8 cellular contexts compared by ENCODE assay signal in the genomic region with DNA sequence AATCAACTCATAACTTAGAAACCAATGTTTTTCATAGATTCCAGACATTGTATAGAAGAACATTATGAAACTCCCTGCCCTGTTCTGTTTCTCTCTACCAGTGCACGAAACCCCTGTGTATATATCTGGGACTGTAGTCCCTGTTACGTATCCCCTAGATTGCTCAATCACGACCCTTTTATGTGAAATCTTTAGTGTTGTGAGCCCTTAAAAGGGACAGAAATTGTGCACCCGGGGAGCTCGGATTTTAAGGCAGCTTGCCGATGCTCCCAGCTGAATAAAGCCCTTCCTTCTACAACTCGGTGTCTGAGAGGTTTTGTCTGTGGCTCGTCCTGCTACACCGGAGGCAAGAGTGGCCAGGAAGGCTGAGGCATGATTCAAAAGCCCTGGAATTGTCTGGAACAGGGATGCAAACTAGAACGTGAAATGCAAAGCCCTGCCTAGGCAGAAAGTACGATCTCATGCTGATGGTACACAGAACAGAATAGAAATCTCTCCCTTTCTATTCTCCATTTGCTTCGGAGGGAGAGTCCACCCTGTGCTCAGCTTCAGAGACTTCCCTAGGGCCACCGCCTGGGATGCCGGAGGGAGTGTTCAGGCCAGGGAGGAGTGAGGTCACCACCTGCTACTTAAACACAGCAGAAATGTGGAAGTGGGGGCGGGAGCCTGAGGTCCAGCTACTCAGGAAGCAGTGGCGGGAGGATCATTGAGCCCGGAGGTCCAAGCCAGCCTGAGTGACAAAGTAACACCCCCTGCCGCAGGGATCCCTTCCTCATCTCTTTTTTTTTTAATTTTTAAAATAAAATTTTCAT. TPM values are rescaled to one million over a fixed set of nuclear protein-coding genes. Genes with fewer than 3 reads are reported as not detected.
A peak's percentile ranks its signal among the peaks of the same experiment; 100 is the strongest.
DNase-seq lines count a peak whose midpoint lies in the region; ATAC-seq, FAIRE-seq and TF ChIP-seq lines count a peak whose summit lies in the region.

No MANE protein-coding gene starts in this region.

- TF ChIP-seq CTCF in K562 (IDR thresholded peaks at IDR 0.05 in 2 of 3, conservative IDR thresholded peaks at IDR 0.05 in 1 of 3; ENCODE audit: insufficient read depth in 2 of 3, low read depth in 1 of 3, low read length in 3 of 3) = 0 out of 6 replicates have a peak, but pooled peaks of 1 of the 3 experiments have one; percentile 1
- no peak for TF ChIP-seq CTCF in kidney (IDR thresholded peaks at IDR 0.05; ENCODE audit: borderline replicate concordance, extremely low read depth, insufficient read depth)
- no peak for TF ChIP-seq CTCF in BE2C (IDR thresholded peaks at IDR 0.05; ENCODE audit: low read depth, low read length)

- peak overlapping the region; percentile 54; the same call in 1 of the 2 replicates for H2AFZ ChIP-seq in K562 (ENCODE audit: low read depth, low read length)

- no peaks in the 10 kb centered on the region for H4K20me1 ChIP-seq in K562 (replicated peaks; ENCODE audit: control insufficient read depth, insufficient read depth, low read length)

- peaks cover 24% of the 10 kb centered on the region for H3K79me2 ChIP-seq in K562 (ENCODE audit: control insufficient read depth, insufficient read depth, low read length)

- peak; percentile 73 for DNase-seq in CMK (ENCODE audit: low read depth)
- peak; percentile 19 for DNase-seq in MG63
- peak; percentile 37 to 89 (median 44) for DNase-seq in K562 (ENCODE audit: extremely low read depth in 1 of 4, low spot score in 3 of 4)
- peak; percentile 84 for DNase-seq in kidney
- DNase-seq in BE2C = no peak
- DNase-seq in RPMI8226 = no peak

- 17% methylated on average over 18 of the region's 18 CpGs for WGBS in K562 (ENCODE audit: insufficient coverage, low coverage, missing lambda C conversion rate)

- H3K27me3 ChIP-seq in MG63 (no peaks in the 10 kb centered on the region), K562 (ENCODE audit: control insufficient read depth in 2 of 2, insufficient read depth in 2 of 2, low read length in 2 of 2) (no peaks in the 10 kb centered on the region), stomach smooth muscle (ENCODE audit: control insufficient read depth in 1 of 2, insufficient read depth in 2 of 2, low read length in 2 of 2) (no peaks in the 10 kb centered on the region), BE2C (no peaks in the 10 kb centered on the region)

- intact Hi-C loops in K562 (cut with micrococcal nuclease) (loop anchor here (2.0 kb wide), 1 partner anchor 39 kb away; a partner anchor contains a TSS), kidney (cut with DNase I) (no loop called here)

- TF ChIP-seq POLR2A in K562 (conservative IDR thresholded peaks at IDR 0.05) = peak; percentile 47; the same call in 1 of the 2 replicates

- H3K9me3 ChIP-seq in MG63 (no peaks in the 10 kb centered on the region), K562 (replicated peaks; ENCODE audit: control insufficient read depth, insufficient read depth, low read depth, low read length) (no peaks in the 10 kb centered on the region), kidney (ENCODE audit: control insufficient read depth in 1 of 2, low read length in 2 of 2) (no peaks in the 10 kb centered on the region), stomach smooth muscle (ENCODE audit: control insufficient read depth in 2 of 2, low read length in 2 of 2) (no peaks in the 10 kb centered on the region), BE2C (no peaks in the 10 kb centered on the region)

- peak; percentile 76 for FAIRE-seq in K562 (lab: Jason Lieb, UNC)
- no peak for FAIRE-seq in kidney (lab: Jason Lieb, UNC)

- H3K4me1 ChIP-seq in K562 (replicated peaks in 1 of 2; ENCODE audit: control insufficient read depth in 2 of 2, insufficient read depth in 2 of 2, low read length in 2 of 2) (peaks cover 11 to 13% of the 10 kb centered on the region in 2 experiments; a peak in 3 of 5 replicates), kidney (ENCODE audit: control insufficient read depth in 1 of 2, insufficient read depth in 1 of 2, low read depth in 1 of 2, low read length in 2 of 2) (peaks cover 0 to 5% of the 10 kb centered on the region in 2 donors), stomach smooth muscle (ENCODE audit: control insufficient read depth, insufficient read depth, low read length) (peaks cover 9% of the 10 kb centered on the region), BE2C (no peaks in the 10 kb centered on the region)

- H3K36me3 ChIP-seq in MG63 (no peaks in the 10 kb centered on the region; the same call in 1 of the 2 replicates), K562 (ENCODE audit: control insufficient read depth, insufficient read depth, low read length) (peaks cover 34% of the 10 kb centered on the region), kidney (ENCODE audit: control insufficient read depth in 1 of 2, insufficient read depth in 2 of 2, low read length in 2 of 2) (no peaks in the 10 kb centered on the region), stomach smooth muscle (ENCODE audit: control insufficient read depth in 2 of 2, insufficient read depth in 2 of 2, low read length in 2 of 2) (peaks cover 0 to 3% of the 10 kb centered on the region in 2 donors), BE2C (no peaks in the 10 kb centered on the region)

- no peaks in the 10 kb centered on the region for H3K9me1 ChIP-seq in K562 (ENCODE audit: control insufficient read depth, insufficient read depth, low read length)

- BruUV-seq in K562 (replicated peaks; lab: Mats Ljungman, UMichigan) = TSS peak; percentile 42

- H3K9ac ChIP-seq in K562 (ENCODE audit: insufficient read depth in 1 of 2, low read depth in 2 of 2, low read length in 2 of 2) (peak overlapping the region; percentile 21 to 49; a peak in 2 of 4 replicates), kidney (ENCODE audit: low read length in 2 of 2) (peak overlapping the region in 1 of 2 donors; percentile 34), stomach smooth muscle (ENCODE audit: low read length in 2 of 2) (peak overlapping the region; percentile 29 to 90)

- H3K27ac ChIP-seq in K562 (ENCODE audit: extremely low read depth, low read depth, low read length) (peak overlapping the region; percentile 98), kidney (ENCODE audit: low read depth in 2 of 2, low read length in 2 of 2) (peak overlapping the region; percentile 51 to 69), stomach smooth muscle (ENCODE audit: low read length) (no peak overlapping the region)

- CTCF ChIA-PET in K562 (lab: Yijun Ruan, JAX; ENCODE audit: low intra/inter-chr PET ratio) = no interaction called here

- H3K4me2 ChIP-seq in K562 (ENCODE audit: insufficient read depth, low read length) = peak overlapping the region; percentile 88

- in situ Hi-C loops in K562 (cut with MboI) = no loop called here

- POLR2A ChIA-PET in K562 (lab: Yijun Ruan, JAX) = interaction anchor here (0.6 to 1.4 kb wide), 5 partner anchors 11 to 175 kb away, joined by 3 to 4 read pairs (median 3); no protein-coding TSS in a partner anchor

- no peak for TF ChIP-seq EP300 in K562 (IDR thresholded peaks at IDR 0.05; ENCODE audit: low read length)

- H3K4me3 ChIP-seq in MG63 (peak overlapping the region; percentile 68), K562 (peak overlapping the region; percentile 66; the same call in 1 of the 2 replicates), kidney (ENCODE audit: low read length in 2 of 2) (peak overlapping the region; percentile 29 to 91), stomach smooth muscle (ENCODE audit: low read length in 2 of 2) (peak overlapping the region; percentile 85 to 97), BE2C (ENCODE audit: low read depth, low read length) (no peak overlapping the region)

- peak; percentile 75 for ATAC-seq in K562
- no peak for ATAC-seq in GM18873 (IDR thresholded peaks at IDR 0.05; ENCODE audit: low FRiP score, unreplicated experiment)

- peak in 1 of 2 experiments; percentile 12; a peak in 1 of 4 replicates for TF ChIP-seq RAD21 in K562 (CRISPR knock-in tag; conservative IDR thresholded peaks at IDR 0.05 in 1 of 2, IDR thresholded peaks at IDR 0.05 in 1 of 2)

RNA-seq across cellular contexts. Expression of a gene that starts 0.8 kb away (rescaled TPM):
- total RNA-seq in MG63 (2014; rRNA removed; shearing (Covaris generic); ENCODE audit: low replicate concordance) = 1.5 and 2.3 TPM in 2 replicates
- 11.0 and 36.0 TPM in 2 replicates for total RNA-seq in K562 (2011; cell fraction: chromatin; rRNA removed; ENCODE audit: low replicate concordance)
- total RNA-seq in K562 (2011; cell fraction: nucleolus; rRNA removed) = 7.5 and 10.3 TPM in 2 replicates
- total RNA-seq in K562 (2011; cell fraction: nucleoplasm; rRNA removed) = 12.6 and 13.6 TPM in 2 replicates
- total RNA-seq in K562 (2014; rRNA removed) (6.9 and 8.9 TPM in 2 replicates), K562 (2014; rRNA removed; fragmentation: Illumina TruSeq; extraction: Trizol) (13.3 and 15.5 TPM in 2 replicates), K562 (2015; rRNA removed; fragmentation: Illumina TruSeq; extraction: Trizol) (12.1 TPM in 2 replicates), K562 (2021) (8.3 and 10.7 TPM in 2 replicates), kidney (22.6 TPM)
- polyA plus RNA-seq in K562 (2011; rRNA removed) (9.6 and 12.5 TPM in 2 replicates), K562 (2014; fragmentation: Illumina TruSeq; extraction: Trizol) (9.9 and 10.1 TPM in 2 replicates), K562 (2014; fragmentation: Nextera tagmentation; extraction: Ambion mirVana) (1 to 10 TPM; 1.6 to 2.7 TPM), K562 (2014; rRNA removed) (4.5 and 5.9 TPM in 2 replicates), kidney (ENCODE audit: insufficient read depth, low read depth, low replicate concordance) (3.4 TPM)
- polyA plus RNA-seq in K562 (2011; cell fraction: cytosol; rRNA removed) = 2.2 and 4.6 TPM in 2 replicates
- polyA plus RNA-seq in K562 (2011; cell fraction: nucleus; rRNA removed) = 7.9 and 8.3 TPM in 2 replicates
- 7.5 and 8.1 TPM in 2 replicates for polyA plus RNA-seq in K562 (2012)
- polyA minus RNA-seq in K562 (2011; rRNA and poly(A)+ RNA removed) = 40.2 and 44.6 TPM in 2 replicates
- 10.2 and 14.1 TPM in 2 replicates for polyA minus RNA-seq in K562 (2011; cell fraction: cytosol; rRNA and poly(A)+ RNA removed)
- 7.1 and 13.7 TPM in 2 replicates for polyA minus RNA-seq in K562 (2011; cell fraction: nucleus; rRNA and poly(A)+ RNA removed)
- polyA plus RNA-seq in BE2C (2012; ENCODE audit: insufficient read depth, insufficient read length, low read depth) = 0.46 TPM

RNA-seq across cellular contexts. Expression of a gene that starts 26.6 kb away (rescaled TPM):
- total RNA-seq in MG63 (2014; rRNA removed; shearing (Covaris generic); ENCODE audit: low replicate concordance) = 1.6 TPM in 1 of 2 replicates, not detected in the other
- total RNA-seq in K562 (2011; cell fraction: chromatin; rRNA removed; ENCODE audit: low replicate concordance) = 55.5 and 61.4 TPM in 2 replicates
- total RNA-seq in K562 (2011; cell fraction: nucleolus; rRNA removed) = 37.0 and 39.7 TPM in 2 replicates
- total RNA-seq in K562 (2011; cell fraction: nucleoplasm; rRNA removed) = 68.2 and 105 TPM in 2 replicates
- 7.7 and 8.3 TPM in 2 replicates for total RNA-seq in K562 (2014; rRNA removed)
- total RNA-seq in K562 (2014; rRNA removed; fragmentation: Illumina TruSeq; extraction: Trizol) = 14.6 and 16.1 TPM in 2 replicates
- 11.4 and 11.7 TPM in 2 replicates for total RNA-seq in K562 (2015; rRNA removed; fragmentation: Illumina TruSeq; extraction: Trizol)
- 11.9 and 14.2 TPM in 2 replicates for total RNA-seq in K562 (2021)
- 25.4 and 25.6 TPM in 2 replicates for polyA plus RNA-seq in K562 (2011; rRNA removed)
- polyA plus RNA-seq in K562 (2011; cell fraction: cytosol; rRNA removed) = 17.0 and 19.1 TPM in 2 replicates
- polyA plus RNA-seq in K562 (2011; cell fraction: nucleus; rRNA removed) = 30.1 and 33.0 TPM in 2 replicates
- polyA plus RNA-seq in K562 (2012) = 6.8 and 8.5 TPM in 2 replicates
- 8.3 and 11.4 TPM in 2 replicates for polyA plus RNA-seq in K562 (2014; fragmentation: Illumina TruSeq; extraction: Trizol)
- 1 to 10 TPM; 5.4 to 6.5 TPM for polyA plus RNA-seq in K562 (2014; fragmentation: Nextera tagmentation; extraction: Ambion mirVana)
- 11.0 and 15.6 TPM in 2 replicates for polyA plus RNA-seq in K562 (2014; rRNA removed)
- polyA minus RNA-seq in K562 (2011; rRNA and poly(A)+ RNA removed) = 12.1 and 14.5 TPM in 2 replicates
- 8.3 and 17.6 TPM in 2 replicates for polyA minus RNA-seq in K562 (2011; cell fraction: cytosol; rRNA and poly(A)+ RNA removed)
- 12.3 and 13.2 TPM in 2 replicates for polyA minus RNA-seq in K562 (2011; cell fraction: nucleus; rRNA and poly(A)+ RNA removed)
- 25.8 TPM for total RNA-seq in kidney
- 3.2 TPM for polyA plus RNA-seq in kidney (ENCODE audit: insufficient read depth, low read depth, low replicate concordance)
- polyA plus RNA-seq in BE2C (2012; ENCODE audit: insufficient read depth, insufficient read length, low read depth) = 9.9 TPM

RNA-seq across cellular contexts. Expression of a gene that starts 38.7 kb away (rescaled TPM):
- 0.63 and 3.3 TPM in 2 replicates for total RNA-seq in MG63 (2014; rRNA removed; shearing (Covaris generic); ENCODE audit: low replicate concordance)
- total RNA-seq in K562 (2011; cell fraction: chromatin; rRNA removed; ENCODE audit: low replicate concordance) = 30.0 and 80.9 TPM in 2 replicates
- total RNA-seq in K562 (2011; cell fraction: nucleolus; rRNA removed) = 20.5 and 22.0 TPM in 2 replicates
- 27.3 and 32.6 TPM in 2 replicates for total RNA-seq in K562 (2011; cell fraction: nucleoplasm; rRNA removed)
- 10.7 and 11.3 TPM in 2 replicates for total RNA-seq in K562 (2014; rRNA removed)
- total RNA-seq in K562 (2014; rRNA removed; fragmentation: Illumina TruSeq; extraction: Trizol) = 23.4 and 24.0 TPM in 2 replicates
- 19.3 and 23.3 TPM in 2 replicates for total RNA-seq in K562 (2015; rRNA removed; fragmentation: Illumina TruSeq; extraction: Trizol)
- total RNA-seq in K562 (2021) = 12.0 and 15.5 TPM in 2 replicates
- polyA plus RNA-seq in K562 (2011; rRNA removed) = 18.0 and 18.8 TPM in 2 replicates
- polyA plus RNA-seq in K562 (2011; cell fraction: cytosol; rRNA removed) = 4.3 and 9.0 TPM in 2 replicates
- polyA plus RNA-seq in K562 (2011; cell fraction: nucleus; rRNA removed) = 11.3 and 15.3 TPM in 2 replicates
- polyA plus RNA-seq in K562 (2012) = 7.6 and 7.8 TPM in 2 replicates
- 13.0 and 13.1 TPM in 2 replicates for polyA plus RNA-seq in K562 (2014; fragmentation: Illumina TruSeq; extraction: Trizol)
- 10 to 100 TPM; 11.1 to 17.0 TPM for polyA plus RNA-seq in K562 (2014; fragmentation: Nextera tagmentation; extraction: Ambion mirVana)
- 6.6 and 8.6 TPM in 2 replicates for polyA plus RNA-seq in K562 (2014; rRNA removed)
- polyA minus RNA-seq in K562 (2011; rRNA and poly(A)+ RNA removed) = 30.0 and 35.9 TPM in 2 replicates
- 12.1 and 19.6 TPM in 2 replicates for polyA minus RNA-seq in K562 (2011; cell fraction: cytosol; rRNA and poly(A)+ RNA removed)
- polyA minus RNA-seq in K562 (2011; cell fraction: nucleus; rRNA and poly(A)+ RNA removed) = 8.2 and 20.2 TPM in 2 replicates
- total RNA-seq in kidney = 16.6 TPM
- 4.4 TPM for polyA plus RNA-seq in kidney (ENCODE audit: insufficient read depth, low read depth, low replicate concordance)
- 3.6 TPM for polyA plus RNA-seq in BE2C (2012; ENCODE audit: insufficient read depth, insufficient read length, low read depth)

Comparison
In these comparisons a context has a peak if more than half of its experiments do, and no peak if none do; other contexts are left out.
1. DNase-seq: peak in CMK (single experiment), MG63 (single experiment), K562 (4 of 4) and kidney (single experiment); none in BE2C (single experiment) and RPMI8226 (single experiment).